In the genomic region with DNA sequence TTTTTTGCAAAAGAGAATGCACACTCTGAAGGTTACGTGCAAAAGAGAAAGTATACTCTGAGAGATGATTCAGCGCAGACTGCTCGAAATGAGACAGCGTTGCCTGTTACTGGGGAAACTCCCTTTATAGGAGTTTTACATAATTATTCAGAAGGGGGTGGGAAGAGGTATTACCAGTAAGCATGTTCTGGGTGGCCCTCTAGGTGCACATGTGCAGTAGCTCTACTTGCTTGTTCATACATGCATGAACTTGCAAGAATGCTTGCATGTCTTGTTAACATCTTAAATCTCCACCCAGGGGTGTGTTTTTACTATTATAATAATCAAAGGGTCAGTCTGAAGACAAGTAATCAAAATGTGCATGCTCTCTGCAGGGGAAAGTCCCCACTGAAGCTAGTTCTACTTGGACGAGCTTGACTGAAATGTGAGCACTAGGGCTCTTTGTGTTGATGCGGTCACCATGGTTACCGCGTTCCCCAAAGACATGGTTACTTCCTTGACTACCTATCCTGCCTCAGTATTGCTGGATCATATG, we compare ENCODE assay signal across 8 cellular contexts.
DNase-seq lines count a peak whose midpoint lies in the region; ATAC-seq and TF ChIP-seq lines count a peak whose summit lies in the region.

No MANE protein-coding gene starts in this region.

- ATAC-seq in GM21360 (IDR thresholded peaks at IDR 0.05; ENCODE audit: unreplicated experiment) (peak; percentile 96), HG03520 (IDR thresholded peaks at IDR 0.05; ENCODE audit: unreplicated experiment) (peak; percentile 96), omental fat pad (ENCODE audit: low FRiP score) (peak; percentile 84)

- peaks cover 6% of the 10 kb centered on the region for H3K27me3 Mint-ChIP-seq in activated CD4-positive, alpha-beta memory T cell treated with anti-CD3 and anti-CD28 coated beads for 36 hours
- no peaks in the 10 kb centered on the region for H3K27me3 Mint-ChIP-seq in chondrocyte (ENCODE audit: low read depth)

- H3K4me3 Mint-ChIP-seq in activated CD4-positive, alpha-beta memory T cell treated with anti-CD3 and anti-CD28 coated beads for 36 hours: peak overlapping the region; percentile 13
- no peak overlapping the region for H3K4me3 Mint-ChIP-seq in chondrocyte (ENCODE audit: unreplicated experiment)

- DNase-seq in DMS53 treated with DMSO at 0.1 percent for 48 hours (lab: John Stamatoyannopoulos, UW; ENCODE audit: unreplicated experiment) (peak; percentile 53), omental fat pad (ENCODE audit: low spot score) (no peak), NCI-H1048 (lab: John Stamatoyannopoulos, UW) (no peak), chondrocyte (ENCODE audit: low spot score) (no peak), ecto neural progenitor cell (ENCODE audit: low spot score) (no peak)
- peak; percentile 84 for DNase-seq in activated CD4-positive, alpha-beta memory T cell treated with anti-CD3 and anti-CD28 coated beads for 36 hours

- POLR2A ChIA-PET in activated CD4-positive, alpha-beta memory T cell treated with anti-CD3 and anti-CD28 coated beads for 36 hours (lab: Charles Lee): interaction anchor here (1.2 to 1.6 kb wide), 2 partner anchors 35 to 518 kb away, joined by 3 to 5 read pairs; no protein-coding TSS in a partner anchor

- peak overlapping the region; percentile 21 for H3K27ac Mint-ChIP-seq in activated CD4-positive, alpha-beta memory T cell treated with anti-CD3 and anti-CD28 coated beads for 36 hours
- H3K27ac Mint-ChIP-seq in chondrocyte (ENCODE audit: unreplicated experiment): no peak overlapping the region

- H3K4me1 Mint-ChIP-seq in activated CD4-positive, alpha-beta memory T cell treated with anti-CD3 and anti-CD28 coated beads for 36 hours (ENCODE audit: low read depth): peaks cover 16% of the 10 kb centered on the region
- H3K4me1 Mint-ChIP-seq in chondrocyte (ENCODE audit: low read depth): peaks cover 21% of the 10 kb centered on the region

- TF ChIP-seq CTCF in omental fat pad (IDR thresholded peaks at IDR 0.05) (no peak), chondrocyte (IDR thresholded peaks at IDR 0.05) (no peak)

- CTCF ChIA-PET in activated CD4-positive, alpha-beta memory T cell treated with anti-CD3 and anti-CD28 coated beads for 36 hours (lab: Charles Lee): no interaction called here

- H3K36me3 Mint-ChIP-seq in activated CD4-positive, alpha-beta memory T cell treated with anti-CD3 and anti-CD28 coated beads for 36 hours: no peaks in the 10 kb centered on the region
- no peaks in the 10 kb centered on the region for H3K36me3 Mint-ChIP-seq in chondrocyte (ENCODE audit: low read depth)

- no peaks in the 10 kb centered on the region for H3K9me3 Mint-ChIP-seq in activated CD4-positive, alpha-beta memory T cell treated with anti-CD3 and anti-CD28 coated beads for 36 hours
- H3K9me3 Mint-ChIP-seq in chondrocyte (ENCODE audit: low read depth): no peaks in the 10 kb centered on the region

- intact Hi-C loops in activated CD4-positive, alpha-beta memory T cell treated with anti-CD3 and anti-CD28 coated beads for 36 hours (cut with micrococcal nuclease): loop anchor here (1.0 to 10.0 kb wide), 7 partner anchors 20 to 1545 kb away; a partner anchor contains a TSS

Comparison
In these comparisons a context has a peak if more than half of its experiments do, and no peak if none do; other contexts are left out.
1. DNase-seq: peak in DMS53 treated with DMSO at 0.1 percent for 48 hours (single experiment) and activated CD4-positive, alpha-beta memory T cell treated with anti-CD3 and anti-CD28 coated beads for 36 hours (single experiment); none in omental fat pad (single experiment), NCI-H1048 (single experiment), chondrocyte (single experiment) and ecto neural progenitor cell (single experiment).
2. Peak in every context shown above with its lines, with median percentiles within 50 percentile points of each other: ATAC-seq.